In the genomic region with DNA sequence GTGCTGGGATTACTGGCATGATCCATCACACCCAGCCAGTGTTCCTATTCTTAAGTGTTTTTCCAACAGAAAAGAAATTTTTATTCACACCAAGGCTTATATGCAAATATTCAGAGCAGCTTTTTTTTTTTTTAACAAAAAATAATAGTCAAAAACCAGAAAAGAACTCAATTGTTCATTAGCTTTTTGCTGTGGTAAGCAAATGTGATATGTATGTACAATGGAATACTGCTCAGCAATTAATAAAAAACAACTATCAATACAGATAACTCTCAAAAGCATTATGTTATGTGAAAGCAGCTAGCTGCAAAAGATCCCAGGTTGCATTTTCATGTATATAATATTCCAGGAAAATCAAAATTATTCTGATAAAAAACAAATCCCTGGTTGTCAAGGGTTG, we compare ENCODE assay signal across 31 cellular contexts.
DNase-seq lines count a peak whose midpoint lies in the region; ATAC-seq, FAIRE-seq and TF ChIP-seq lines count a peak whose summit lies in the region.
"Had no signal": no experiment of that assay in that cellular context is flagged by ENCODE, and none has a peak within 500 bp of the region (broad histone marks: within the 10 kb centered on the region; RNA-seq: fewer than 3 reads in every experiment).

No MANE protein-coding gene starts in this region.

- H2AFZ ChIP-seq in HepG2 (ENCODE audit: low read length) = no peak overlapping the region
- no peak overlapping the region for H2AFZ ChIP-seq in IMR-90 (replicated peaks; ENCODE audit: low read length, poor library complexity)
- no peak overlapping the region for H2AFZ ChIP-seq in K562 (ENCODE audit: low read depth, low read length)

- no peaks in the 10 kb centered on the region; a peak in 1 of 5 replicates for H3K27me3 ChIP-seq in HepG2 (ENCODE audit: control insufficient read depth in 1 of 2, insufficient read depth in 2 of 2, low read length in 2 of 2)
- H3K27me3 ChIP-seq in right lobe of liver = no peaks in the 10 kb centered on the region
- no peaks in the 10 kb centered on the region for H3K27me3 ChIP-seq in IMR-90 (ENCODE audit: control insufficient read depth, insufficient read depth, low read length)
- no peaks in the 10 kb centered on the region for H3K27me3 ChIP-seq in K562 (ENCODE audit: control insufficient read depth in 2 of 2, insufficient read depth in 2 of 2, low read length in 2 of 2)
- H3K27me3 ChIP-seq: BLaER1; BLaER1 treated with 17β-estradiol and CSF1 and Interleukin-3, amounts not matched to agents 10 nM and 100 nM had no signal

- no peak overlapping the region for H2AK5ac ChIP-seq in IMR-90 (ENCODE audit: low read depth, low read length)

- no peak overlapping the region for H4K91ac ChIP-seq in IMR-90 (ENCODE audit: insufficient read depth, low read depth, low read length)

- TF ChIP-seq CTCF in HepG2 (CRISPR knock-in tag; IDR thresholded peaks at IDR 0.05) = no peak
- TF ChIP-seq CTCF in right lobe of liver (IDR thresholded peaks at IDR 0.05) = no peak
- no peak for TF ChIP-seq CTCF in IMR-90 (conservative IDR thresholded peaks at IDR 0.05; ENCODE audit: low read depth, low read length)
- no peak for TF ChIP-seq CTCF in K562 (IDR thresholded peaks at IDR 0.05 in 2 of 3, conservative IDR thresholded peaks at IDR 0.05 in 1 of 3; ENCODE audit: insufficient read depth in 2 of 3, low read depth in 1 of 3, low read length in 3 of 3)

- in situ Hi-C loops in HepG2 (cut with HindIII; ENCODE audit: extremely low pct_ligation_motif_present, low pct_unique_long_range_greater_than_20kb) (no loop called here), IMR-90 (cut with MboI; ENCODE audit: low sequenced_read_pairs) (no loop called here), K562 (cut with MboI) (no loop called here)

- no peaks in the 10 kb centered on the region for H3K79me1 ChIP-seq in IMR-90 (ENCODE audit: low read depth in 1 of 2, low read length in 2 of 2)

- H2BK5ac ChIP-seq in IMR-90 (ENCODE audit: low read depth, low read length, poor library complexity, severe bottlenecking) = no peak overlapping the region

- H4K8ac ChIP-seq in IMR-90 (ENCODE audit: low read depth in 2 of 2, low read length in 2 of 2) = no peak overlapping the region

- H2AK9ac ChIP-seq in IMR-90 (replicated peaks; ENCODE audit: low read depth, low read length, poor library complexity) = no peak overlapping the region

- no peak overlapping the region for H4K5ac ChIP-seq in IMR-90 (ENCODE audit: low read depth, low read length)

- no peak overlapping the region for H3K56ac ChIP-seq in IMR-90 (ENCODE audit: extremely low read depth, insufficient read depth, low read length)

- H3K4me1 ChIP-seq in HepG2 (ENCODE audit: insufficient read depth, low read length) (no peaks in the 10 kb centered on the region), right lobe of liver (no peaks in the 10 kb centered on the region), IMR-90 (ENCODE audit: control insufficient read depth, insufficient read depth, low read length) (no peaks in the 10 kb centered on the region), K562 (replicated peaks in 1 of 2; ENCODE audit: control insufficient read depth in 2 of 2, insufficient read depth in 2 of 2, low read length in 2 of 2) (no peaks in the 10 kb centered on the region)
- H3K4me1 ChIP-seq: A549; BE2C; BLaER1; BLaER1 treated with 17β-estradiol and CSF1 and Interleukin-3, amounts not matched to agents 10 nM and 100 nM; Caco-2 had no signal

- POLR2A ChIA-PET in HepG2 (lab: Yijun Ruan, JAX) = no interaction called here
- POLR2A ChIA-PET in IMR-90 (lab: Charles Lee; ENCODE audit: unreplicated experiment) = no interaction called here
- POLR2A ChIA-PET in K562 (lab: Yijun Ruan, JAX) = no interaction called here

- H4K20me1 ChIP-seq in HepG2 (ENCODE audit: insufficient read depth, low read length) (no peaks in the 10 kb centered on the region), IMR-90 (ENCODE audit: insufficient read depth, low read length) (no peaks in the 10 kb centered on the region), K562 (replicated peaks; ENCODE audit: control insufficient read depth, insufficient read depth, low read length) (no peaks in the 10 kb centered on the region)
- H4K20me1 ChIP-seq: BLaER1; BLaER1 treated with 17β-estradiol and CSF1 and Interleukin-3, amounts not matched to agents 10 nM and 100 nM had no signal

- no peak overlapping the region for H2BK15ac ChIP-seq in IMR-90 (ENCODE audit: low read depth, low read length)

- H3K9me1 ChIP-seq in IMR-90 (ENCODE audit: insufficient read depth, low read length) (no peaks in the 10 kb centered on the region), K562 (ENCODE audit: control insufficient read depth, insufficient read depth, low read length) (no peaks in the 10 kb centered on the region)

- no peak overlapping the region for H2BK120ac ChIP-seq in IMR-90 (ENCODE audit: low read depth, low read length)

- no peak for TF ChIP-seq RAD21 in HepG2 (CRISPR knock-in tag; IDR thresholded peaks at IDR 0.05)
- no peak for TF ChIP-seq RAD21 in IMR-90 (IDR thresholded peaks at IDR 0.05; ENCODE audit: low read length)
- no peak for TF ChIP-seq RAD21 in K562 (CRISPR knock-in tag; conservative IDR thresholded peaks at IDR 0.05 in 1 of 2, IDR thresholded peaks at IDR 0.05 in 1 of 2)

- H3K4ac ChIP-seq in IMR-90 (ENCODE audit: low read depth, low read length) = no peak overlapping the region

- H3K9ac ChIP-seq in HepG2 (ENCODE audit: insufficient read depth, low read depth, low read length) (no peak overlapping the region), IMR-90 (ENCODE audit: low read depth, low read length) (no peak overlapping the region), K562 (ENCODE audit: insufficient read depth in 1 of 2, low read depth in 2 of 2, low read length in 2 of 2) (no peak overlapping the region)
- H3K9ac ChIP-seq: BLaER1; BLaER1 treated with 17β-estradiol and CSF1 and Interleukin-3, amounts not matched to agents 10 nM and 100 nM had no signal

- dilution Hi-C loops in IMR-90 (cut with HindIII; ENCODE audit: low sequenced_read_pairs, unreplicated experiment) = no loop called here

- H3K36me3 ChIP-seq in HepG2 (replicated peaks in 1 of 2; ENCODE audit: control insufficient read depth in 1 of 2, insufficient read depth in 2 of 2, low read length in 2 of 2) (no peaks in the 10 kb centered on the region), right lobe of liver (no peaks in the 10 kb centered on the region), IMR-90 (ENCODE audit: control insufficient read depth, insufficient read depth, low read length) (no peaks in the 10 kb centered on the region), K562 (ENCODE audit: control insufficient read depth, insufficient read depth, low read length) (no peaks in the 10 kb centered on the region)
- H3K36me3 ChIP-seq: BE2C; BLaER1; BLaER1 treated with 17β-estradiol and CSF1 and Interleukin-3, amounts not matched to agents 10 nM and 100 nM had no signal

- ATAC-seq in HepG2 (no peak), right lobe of liver (no peak), IMR-90 (ENCODE audit: low read depth) (no peak), K562 (no peak), HG02588 (IDR thresholded peaks at IDR 0.05; ENCODE audit: unreplicated experiment) (no peak), GM21390 (IDR thresholded peaks at IDR 0.05; ENCODE audit: unreplicated experiment) (no peak)
- ATAC-seq: A549; CD8-positive, alpha-beta T cell had no signal

- H3K4me2 ChIP-seq in HepG2 (ENCODE audit: low read depth, low read length) = no peak overlapping the region
- H3K4me2 ChIP-seq in IMR-90 (ENCODE audit: low read depth, low read length) = no peak overlapping the region
- no peak overlapping the region for H3K4me2 ChIP-seq in K562 (ENCODE audit: insufficient read depth, low read length)
- H3K4me2 ChIP-seq: A549; BLaER1; BLaER1 treated with 17β-estradiol and CSF1 and Interleukin-3, amounts not matched to agents 10 nM and 100 nM had no signal

- CTCF ChIA-PET in HepG2 (lab: Yijun Ruan, JAX; ENCODE audit: low intra/inter-chr PET ratio, low total read pairs) (no interaction called here), IMR-90 (lab: Yijun Ruan, JAX) (interaction anchor here (0.6 to 1.7 kb wide), 2 partner anchors 11 to 15 kb away, joined by 3 to 5 read pairs; no protein-coding TSS in a partner anchor), K562 (lab: Yijun Ruan, JAX; ENCODE audit: low intra/inter-chr PET ratio) (no interaction called here)

- H3K14ac ChIP-seq in IMR-90 (replicated peaks; ENCODE audit: low read depth, low read length) = no peak overlapping the region

- no peak for DNase-seq in HepG2 (ENCODE audit: low spot score)
- DNase-seq in right lobe of liver = no peak
- DNase-seq in IMR-90 = no peak
- DNase-seq in K562 (ENCODE audit: extremely low read depth in 1 of 4, low spot score in 3 of 4) = no peak
- DNase-seq: 8988T; ACHN; AML-193; BE2C; C1 segment of cervical spinal cord; Caco-2; Calu3; CD4-positive, alpha-beta memory T cell; CD4-positive, alpha-beta T cell; CD4-positive, CD25-positive, alpha-beta regulatory T cell; CD8-positive, alpha-beta memory T cell; CD8-positive, alpha-beta T cell; COR-L47; DMS 273 treated with DMSO at 0.1 percent for 48 hours; DMS153; DMS79; DMS79 treated with DMSO at 0.1 percent for 48 hours; DND-41; EL had no signal

- no peak overlapping the region for H3K23ac ChIP-seq in IMR-90 (ENCODE audit: low read depth, low read length)

- TF ChIP-seq EP300 in HepG2 (IDR thresholded peaks at IDR 0.05; ENCODE audit: low read depth in 2 of 2, low read length in 2 of 2) (no peak), HepG2 (CRISPR knock-in tag; IDR thresholded peaks at IDR 0.05; ENCODE audit: borderline replicate concordance) (no peak), K562 (IDR thresholded peaks at IDR 0.05; ENCODE audit: low read length) (no peak)

- FAIRE-seq in HepG2 (lab: Jason Lieb, UNC) (no peak), K562 (lab: Jason Lieb, UNC) (no peak)
- FAIRE-seq: A204.1, A549 had no signal

- H3K9me3 ChIP-seq in HepG2 (ENCODE audit: low read length) (no peaks in the 10 kb centered on the region), right lobe of liver (no peaks in the 10 kb centered on the region), IMR-90 (ENCODE audit: control insufficient read depth, insufficient read depth, low read length) (no peaks in the 10 kb centered on the region), K562 (replicated peaks; ENCODE audit: control insufficient read depth, insufficient read depth, low read depth, low read length) (no peaks in the 10 kb centered on the region)
- H3K9me3 ChIP-seq: A549; BE2C; BLaER1; BLaER1 treated with 17β-estradiol and CSF1 and Interleukin-3, amounts not matched to agents 10 nM and 100 nM; Caco-2 had no signal

- TF ChIP-seq POLR2A in HepG2 (IDR thresholded peaks at IDR 0.05; ENCODE audit: insufficient read depth in 1 of 2, low read depth in 2 of 2, low read length in 2 of 2) (no peak), right lobe of liver (IDR thresholded peaks at IDR 0.05) (no peak), IMR-90 (IDR thresholded peaks at IDR 0.05; ENCODE audit: low read depth, low read length) (no peak), K562 (conservative IDR thresholded peaks at IDR 0.05) (no peak)

- intact Hi-C loops in HepG2 (cut with micrococcal nuclease; ENCODE audit: unreplicated experiment) = no loop called here
- intact Hi-C loops in right lobe of liver (cut with DNase I) = no loop called here
- intact Hi-C loops in IMR-90 (cut with micrococcal nuclease) = loop anchor here (2.0 kb wide), 1 partner anchor 13 kb away; no protein-coding TSS in a partner anchor
- intact Hi-C loops in K562 (cut with micrococcal nuclease) = no loop called here

- H3K18ac ChIP-seq in IMR-90 (ENCODE audit: low read depth, low read length) = no peak overlapping the region

- H2BK20ac ChIP-seq in IMR-90 (ENCODE audit: low read depth, low read length) = no peak overlapping the region

- H3K4me3 ChIP-seq in HepG2 (replicated peaks in 1 of 3; ENCODE audit: insufficient read depth in 1 of 3, low read depth in 2 of 3, low read length in 3 of 3) (no peak overlapping the region), right lobe of liver (no peak overlapping the region), IMR-90 (ENCODE audit: insufficient read depth, low read depth, low read length) (no peak overlapping the region), K562 (no peak overlapping the region)
- H3K4me3 ChIP-seq: A549; BLaER1; BLaER1 treated with 17β-estradiol and CSF1 and Interleukin-3, amounts not matched to agents 10 nM and 100 nM had no signal

- BruUV-seq in HepG2 (replicated peaks; lab: Mats Ljungman, UMichigan) (no TSS peak), IMR-90 (replicated peaks; lab: Mats Ljungman, UMichigan) (no TSS peak), K562 (replicated peaks; lab: Mats Ljungman, UMichigan) (no TSS peak)

- no peak overlapping the region for H3K27ac ChIP-seq in HepG2 (ENCODE audit: extremely low read length, insufficient read depth, low read length)
- H3K27ac ChIP-seq in right lobe of liver = no peak overlapping the region
- H3K27ac ChIP-seq in IMR-90 (ENCODE audit: insufficient read depth, low read length) = no peak overlapping the region
- no peak overlapping the region for H3K27ac ChIP-seq in K562 (ENCODE audit: extremely low read depth, low read depth, low read length)
- H3K27ac ChIP-seq: 22Rv1; A549; BLaER1; BLaER1 treated with 17β-estradiol and CSF1 and Interleukin-3, amounts not matched to agents 10 nM and 100 nM; C4-2B had no signal

- H3K79me2 ChIP-seq in HepG2 (ENCODE audit: insufficient read depth, low read length) (no peaks in the 10 kb centered on the region), K562 (ENCODE audit: control insufficient read depth, insufficient read depth, low read length) (no peaks in the 10 kb centered on the region)

Comparison
In these comparisons a context has a peak if more than half of its experiments do, and no peak if none do; other contexts are left out.
1. Of the 241 proteins assayed by ChIP-seq in both HepG2 and K562: peak only in HepG2: MAFF and MAFK; only in K562: MAFG; in both: none; in neither: 238.